ENCODE assay signal across 9 cellular contexts in genomic region chr17:74981318-74981978, GRCh38. TPM values are rescaled to one million over a fixed set of nuclear protein-coding genes. Genes with fewer than 3 reads are reported as not detected.
DNase-seq lines count a peak whose midpoint lies in the region; ATAC-seq and TF ChIP-seq lines count a peak whose summit lies in the region.
"Had no signal": no experiment of that assay in that cellular context is flagged by ENCODE, and none has a peak within 500 bp of the region (broad histone marks: within the 10 kb centered on the region; RNA-seq: fewer than 3 reads in every experiment).

No MANE protein-coding gene starts in this region.

- H3K27me3 Mint-ChIP-seq in T-helper 1 cell treated with Interleukin-12 subunit alpha and Interleukin-12 subunit beta and Interleukin-4 antibody, amounts not matched to agents 30 μg/mL and 1 μg/mL, for 36 hours (ENCODE audit: low read depth): peaks cover 52% of the 10 kb centered on the region

- H3K4me3 Mint-ChIP-seq in T-helper 1 cell treated with Interleukin-12 subunit alpha and Interleukin-12 subunit beta and Interleukin-4 antibody, amounts not matched to agents 30 μg/mL and 1 μg/mL, for 36 hours: peak overlapping the region; percentile 89

- intact Hi-C loops in testis (cut with DNase I; ENCODE audit: low total_unique reads): no loop called here

- H3K9me3 ChIP-seq in liver (ENCODE audit: control insufficient read depth in 4 of 4, low read length in 3 of 4) (no peaks in the 10 kb centered on the region), testis (no peaks in the 10 kb centered on the region)

- H3K36me3 Mint-ChIP-seq in T-helper 1 cell treated with Interleukin-12 subunit alpha and Interleukin-12 subunit beta and Interleukin-4 antibody, amounts not matched to agents 30 μg/mL and 1 μg/mL, for 36 hours (ENCODE audit: low read depth): no peaks in the 10 kb centered on the region

- 55% methylated on average over 16 of the region's 16 CpGs for WGBS in liver
- 23 to 42% methylated on average over 16 of the region's 16 CpGs for WGBS in testis, 2 donors

- H3K27ac ChIP-seq in liver (ENCODE audit: low read depth in 1 of 2, low read length in 2 of 2) (peak overlapping the region; percentile 75 to 78), testis (peak overlapping the region; percentile 69 to 81)

- peak overlapping the region in 1 of 2 donors; percentile 42 for H3K9ac ChIP-seq in liver (ENCODE audit: low read depth in 1 of 2, low read length in 2 of 2)

- in situ Hi-C loops in astrocyte of the cerebellum (cut with HindIII; ENCODE audit: low sequenced_read_pairs): no loop called here

- no peaks in the 10 kb centered on the region for H3K9me3 Mint-ChIP-seq in T-helper 1 cell treated with Interleukin-12 subunit alpha and Interleukin-12 subunit beta and Interleukin-4 antibody, amounts not matched to agents 30 μg/mL and 1 μg/mL, for 36 hours

- ATAC-seq in HG03442 (IDR thresholded peaks at IDR 0.05; ENCODE audit: unreplicated experiment) (no peak), HG03139 (IDR thresholded peaks at IDR 0.05; ENCODE audit: unreplicated experiment) (no peak)

- DNase-seq in T-helper 1 cell: no peak
- DNase-seq in astrocyte of the cerebellum (ENCODE audit: low read depth): no peak
- DNase-seq in testis: no peak
- no peak for DNase-seq in activated CD8-positive, alpha-beta memory T cell treated with anti-CD3 and anti-CD28 coated beads for 24 hours

- H3K4me1 ChIP-seq in liver (ENCODE audit: control insufficient read depth in 4 of 4, insufficient read depth in 4 of 4, low read length in 3 of 4): peaks cover 4 to 12% (median 6%) of the 10 kb centered on the region in 4 donors
- peaks cover 9% of the 10 kb centered on the region for H3K4me1 ChIP-seq in testis

- H3K36me3 ChIP-seq in liver (ENCODE audit: control insufficient read depth in 4 of 4, insufficient read depth in 3 of 4, low read depth in 1 of 4, low read length in 3 of 4) (no peaks in the 10 kb centered on the region), testis (ENCODE audit: low read depth, missing control alignments) (no peaks in the 10 kb centered on the region)

- H3K4me3 ChIP-seq in astrocyte of the cerebellum (ENCODE audit: low read depth, low read length) (peak overlapping the region; percentile 69), liver (ENCODE audit: low read depth in 1 of 3, low read length in 3 of 3) (peak overlapping the region in 2 of 3 donors; percentile 27 to 43), testis (peak overlapping the region; percentile 60 to 80)

- H3K27me3 ChIP-seq in liver (ENCODE audit: control insufficient read depth in 4 of 4, insufficient read depth in 4 of 4, low read length in 3 of 4) (peaks cover 0 to 3% (median under 1%) of the 10 kb centered on the region in 4 donors), testis (no peaks in the 10 kb centered on the region)

- TF ChIP-seq CTCF in astrocyte of the cerebellum (IDR thresholded peaks at IDR 0.05; ENCODE audit: low read depth, low read length, missing control alignments): no peak
- TF ChIP-seq CTCF in liver (IDR thresholded peaks at IDR 0.05; ENCODE audit: low read depth, low read length, missing input control): no peak
- no peak for TF ChIP-seq CTCF in testis (IDR thresholded peaks at IDR 0.05)

- H3K27ac Mint-ChIP-seq in T-helper 1 cell treated with Interleukin-12 subunit alpha and Interleukin-12 subunit beta and Interleukin-4 antibody, amounts not matched to agents 30 μg/mL and 1 μg/mL, for 36 hours: peak overlapping the region; percentile 85

- TF ChIP-seq RAD21 in liver (IDR thresholded peaks at IDR 0.05): no peak

- no peak for TF ChIP-seq POLR2A in testis (IDR thresholded peaks at IDR 0.05)

- peaks cover 8% of the 10 kb centered on the region for H3K4me1 Mint-ChIP-seq in T-helper 1 cell treated with Interleukin-12 subunit alpha and Interleukin-12 subunit beta and Interleukin-4 antibody, amounts not matched to agents 30 μg/mL and 1 μg/mL, for 36 hours (ENCODE audit: low read depth)

TF ChIP-seq in liver, 16 proteins besides CTCF, POLR2A, EP300 and RAD21:
- TF ChIP-seq NR2F2 (IDR thresholded peaks at IDR 0.05) (no peak), REST (IDR thresholded peaks at IDR 0.05) (no peak), SP1 (IDR thresholded peaks at IDR 0.05) (no peak), RXRA (IDR thresholded peaks at IDR 0.05) (no peak), JUND (IDR thresholded peaks at IDR 0.05) (no peak), ATF3 (IDR thresholded peaks at IDR 0.05) (no peak), GABPA (IDR thresholded peaks at IDR 0.05 in 1 of 2, conservative IDR thresholded peaks at IDR 0.05 in 1 of 2) (no peak), FOXA1 (IDR thresholded peaks at IDR 0.05) (no peak), HNF4G (IDR thresholded peaks at IDR 0.05) (no peak), HNF4A (conservative IDR thresholded peaks at IDR 0.05) (no peak), FOXA2 (IDR thresholded peaks at IDR 0.05) (no peak), TAF1 (conservative IDR thresholded peaks at IDR 0.05) (no peak), MAX (IDR thresholded peaks at IDR 0.05) (no peak), ZBTB33 (IDR thresholded peaks at IDR 0.05) (no peak), YY1 (IDR thresholded peaks at IDR 0.05) (no peak), EGR1 (IDR thresholded peaks at IDR 0.05; ENCODE audit: low read depth in 2 of 2) (no peak)
TF ChIP-seq in liver: peak in this region for 0.

RNA-seq across cellular contexts. Expression of gene CDR2L, which starts 6.0 kb away (rescaled TPM):
- total RNA-seq in liver: 1 to 10 TPM in 1 of 2 donors, under 1 TPM in 1; 0.70 to 1.5 TPM
- polyA plus RNA-seq in liver: 1 to 10 TPM in 1 of 2 donors, under 1 TPM in 1; 0.78 to 1.1 TPM
- 10 to 100 TPM; 39.5 to 39.6 TPM for total RNA-seq in testis
- 16.6 TPM for polyA plus RNA-seq in testis (ENCODE audit: insufficient read depth, low read depth, low replicate concordance)

RNA-seq across cellular contexts. Expression of gene HID1, which starts 8.9 kb away (rescaled TPM):
- total RNA-seq in liver (1 to 10 TPM; 2.7 to 6.2 TPM), testis (10 to 100 TPM; 40.9 to 45.8 TPM)
- polyA plus RNA-seq in liver (1 to 10 TPM; 3.5 to 3.8 TPM), testis (ENCODE audit: insufficient read depth, low read depth, low replicate concordance) (18.6 TPM)
- total RNA-seq: LHCN-M2 had no signal

RNA-seq across cellular contexts. Expression of gene MRPL58, which starts 31.0 kb away (rescaled TPM):
- total RNA-seq in liver (10 to 100 TPM; 20.5 to 29.9 TPM), testis (10 to 100 TPM; 24.3 to 38.1 TPM)
- polyA plus RNA-seq in liver (10 to 100 TPM; 36.9 to 47.0 TPM), testis (ENCODE audit: insufficient read depth, low read depth, low replicate concordance) (20.9 TPM)

RNA-seq across cellular contexts. Expression of gene OTOP3, which starts 45.8 kb away (rescaled TPM):
- total RNA-seq in liver (not detected), testis (under 1 TPM in 1 of 2 donors, not detected in 1; 0.12 TPM)
- polyA plus RNA-seq in liver (not detected), testis (ENCODE audit: insufficient read depth, low read depth, low replicate concordance) (not detected)
- total RNA-seq: LHCN-M2 had no signal

RNA-seq across cellular contexts. Expression of gene OTOP2, which starts 57.4 kb away (rescaled TPM):
- not detected for total RNA-seq in liver
- not detected for polyA plus RNA-seq in liver
- total RNA-seq in testis: 1 to 10 TPM; 2.4 to 5.7 TPM
- polyA plus RNA-seq in testis (ENCODE audit: insufficient read depth, low read depth, low replicate concordance): 5.7 TPM
- total RNA-seq: LHCN-M2 had no signal

Comparison
In these comparisons a context has a peak if more than half of its experiments do, and no peak if none do; other contexts are left out.
1. RNA of gene CDR2L, which starts 6.0 kb away (total RNA-seq): 39.5 to 39.6 TPM in testis; 0.70 to 1.5 TPM in liver; every median in the first group is over 10 times any median in the second.
2. RNA of gene HID1, which starts 8.9 kb away (total RNA-seq): 40.9 to 45.8 TPM in testis; 2.7 to 6.2 TPM in liver; every median in the first group is over 4 times any median in the second.
3. Peak in every context shown above with its lines, with median percentiles within 50 percentile points of each other: H3K4me3 ChIP-seq.